In the genomic region with DNA sequence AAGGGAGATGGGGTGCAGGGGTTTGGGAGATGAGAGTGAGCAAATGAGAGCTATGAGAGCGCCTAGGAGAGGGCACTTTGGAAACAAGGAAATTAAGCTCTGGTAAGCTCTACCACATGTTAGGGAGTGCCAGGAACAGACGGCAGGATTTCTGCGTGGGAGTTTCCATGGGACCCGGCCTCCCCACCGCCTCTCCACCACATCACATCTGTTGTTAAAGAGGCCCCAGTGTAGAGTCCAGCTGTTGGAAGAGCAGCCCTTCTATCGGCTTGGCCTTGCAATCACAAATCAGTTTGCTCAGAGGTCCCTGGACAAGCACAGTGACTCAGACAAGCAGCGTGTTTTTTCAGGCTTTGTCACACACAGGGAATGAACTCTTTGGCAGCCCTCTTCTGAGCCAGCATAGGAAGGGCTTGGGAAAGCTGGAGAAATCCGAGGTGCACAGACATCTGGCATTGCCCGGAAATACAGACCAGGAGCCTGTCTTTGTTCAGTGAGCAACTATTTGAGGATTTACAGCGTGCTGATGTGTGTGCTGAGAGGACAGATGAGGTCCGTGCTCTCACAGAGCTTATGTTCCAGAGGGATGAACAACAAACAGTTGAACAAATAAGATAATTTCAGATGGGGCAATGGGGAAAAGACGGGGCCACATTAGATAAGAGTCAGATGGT, we compare ENCODE assay signal across 10 cellular contexts.
DNase-seq lines count a peak whose midpoint lies in the region; ATAC-seq and TF ChIP-seq lines count a peak whose summit lies in the region.
"Had no signal": no experiment of that assay in that cellular context is flagged by ENCODE, and none has a peak within 500 bp of the region (broad histone marks: within the 10 kb centered on the region; RNA-seq: fewer than 3 reads in every experiment).

No MANE protein-coding gene starts in this region.

- no peak overlapping the region for H2BK120ac ChIP-seq in neuronal stem cell (ENCODE audit: low read depth, low read length)

- H3K9me3 ChIP-seq in AG04450 (ENCODE audit: control insufficient read depth, insufficient read depth, low read length) (peaks cover 6% of the 10 kb centered on the region; the same call in 1 of the 2 replicates), PC-3 (ENCODE audit: low read length) (no peaks in the 10 kb centered on the region), neural progenitor cell (ENCODE audit: low read depth) (no peaks in the 10 kb centered on the region), neuronal stem cell (replicated peaks in 1 of 2; ENCODE audit: control insufficient read depth in 2 of 2, insufficient read depth in 1 of 2, low read depth in 1 of 2, low read length in 2 of 2) (peaks cover 0 to 2% of the 10 kb centered on the region in 2 donors)

- ATAC-seq in PC-3 (peak; percentile 70), esophagus mucosa (peak; percentile 47), GM21381 (IDR thresholded peaks at IDR 0.05; ENCODE audit: unreplicated experiment) (no peak), GM18502 (IDR thresholded peaks at IDR 0.05; ENCODE audit: poor library complexity, unreplicated experiment) (no peak)

- peaks cover 5% of the 10 kb centered on the region for H3K27me3 Mint-ChIP-seq in neural progenitor cell (ENCODE audit: insufficient read depth, low read depth)

- 0 out of 2 replicates have a peak overlapping the region, but pooled peaks have one; percentile 25 for H2AFZ ChIP-seq in PC-3 (ENCODE audit: low read length)
- H2AFZ ChIP-seq in neural progenitor cell (replicated peaks): no peak overlapping the region
- H2AFZ ChIP-seq in neuronal stem cell (ENCODE audit: low read length): no peak overlapping the region

- H3F3A ChIP-seq in PC-3 (ENCODE audit: low read length, unreplicated experiment) (no peaks in the 10 kb centered on the region), neural progenitor cell (ENCODE audit: low read depth) (no peaks in the 10 kb centered on the region)

- H3K4me2 ChIP-seq in PC-3 (ENCODE audit: low read length) (peak overlapping the region; percentile 3; the same call in 1 of the 2 replicates), neural progenitor cell (no peak overlapping the region), neuronal stem cell (ENCODE audit: insufficient read depth, low read length, poor library complexity, severe bottlenecking) (no peak overlapping the region)

- no peaks in the 10 kb centered on the region for H3K36me3 Mint-ChIP-seq in neural progenitor cell

- no peak overlapping the region for H4K91ac ChIP-seq in neuronal stem cell (ENCODE audit: low read depth, low read length, poor library complexity)

- no peak overlapping the region for H3K23ac ChIP-seq in neuronal stem cell (ENCODE audit: low read depth, low read length, poor library complexity)

- H3K27me3 ChIP-seq in AG04450 (ENCODE audit: control insufficient read depth, insufficient read depth, low read length) (peaks cover 16% of the 10 kb centered on the region), PC-3 (ENCODE audit: low read length) (no peaks in the 10 kb centered on the region), neural progenitor cell (no peaks in the 10 kb centered on the region), neuronal stem cell (ENCODE audit: control insufficient read depth in 3 of 3, insufficient read depth in 3 of 3, low read depth in 1 of 3, low read length in 3 of 3) (no peaks in the 10 kb centered on the region)

- no peak overlapping the region for H4K8ac ChIP-seq in neuronal stem cell (ENCODE audit: low read depth, low read length)

- H3K27ac ChIP-seq in AG04450 (ENCODE audit: low read depth, low read length): peak overlapping the region; percentile 73
- no peak overlapping the region for H3K27ac ChIP-seq in PC-3 (ENCODE audit: low read length)
- no peak overlapping the region for H3K27ac ChIP-seq in neural progenitor cell
- no peak overlapping the region for H3K27ac ChIP-seq in neuronal stem cell (replicated peaks; ENCODE audit: low read length)
- H3K27ac ChIP-seq: HL-60 had no signal

- H3K79me1 ChIP-seq in neuronal stem cell (ENCODE audit: low read depth, low read length): no peaks in the 10 kb centered on the region

- no TSS peak for BruUV-seq in PC-3 (replicated peaks; lab: Mats Ljungman, UMichigan)

- CTCF ChIA-PET in AG04450 (lab: Charles Lee) (no interaction called here), PC-3 (lab: Charles Lee) (no interaction called here)

- DNase-seq in AG04450 (ENCODE audit: low read depth, low spot score) (peak; percentile 88), PC-3 (peak; percentile 83), neural progenitor cell (ENCODE audit: low spot score) (no peak), neuronal stem cell (ENCODE audit: low spot score) (no peak), NCI-H748 (lab: John Stamatoyannopoulos, UW; ENCODE audit: unreplicated experiment) (no peak)
- DNase-seq: DMS79 had no signal

- H3K27ac Mint-ChIP-seq in neural progenitor cell: peak overlapping the region; percentile 84

- H2BK12ac ChIP-seq in neuronal stem cell (ENCODE audit: low read length): no peak overlapping the region

- POLR2A ChIA-PET in AG04450 (lab: Yijun Ruan, JAX): interaction anchor here (0.7 kb wide), 1 partner anchor 120 kb away, joined by 3 read pairs; no protein-coding TSS in a partner anchor
- POLR2A ChIA-PET in PC-3 (lab: Charles Lee; ENCODE audit: unreplicated experiment): interaction anchor here (0.6 kb wide), 1 partner anchor 241 kb away, joined by 3 read pairs; no protein-coding TSS in a partner anchor

- H3K36me3 ChIP-seq in PC-3 (ENCODE audit: low read depth, low read length) (no peaks in the 10 kb centered on the region), neural progenitor cell (no peaks in the 10 kb centered on the region), neuronal stem cell (replicated peaks in 1 of 2; ENCODE audit: control insufficient read depth in 2 of 2, insufficient read depth in 2 of 2, low read length in 2 of 2) (no peaks in the 10 kb centered on the region)

- TF ChIP-seq CTCF in AG04450 (IDR thresholded peaks at IDR 0.05; ENCODE audit: low read depth, low read length) (no peak), PC-3 (conservative IDR thresholded peaks at IDR 0.05; ENCODE audit: low read depth, low read length) (no peak), neural progenitor cell (IDR thresholded peaks at IDR 0.05) (no peak)

- H3K18ac ChIP-seq in neuronal stem cell (ENCODE audit: low read length): no peak overlapping the region

- H3K9me3 Mint-ChIP-seq in neural progenitor cell: peaks cover 7% of the 10 kb centered on the region

- no peak overlapping the region for H3K14ac ChIP-seq in neuronal stem cell (ENCODE audit: low read length)

- intact Hi-C loops in PC-3 (cut with micrococcal nuclease): no loop called here

- H2BK15ac ChIP-seq in neuronal stem cell (ENCODE audit: low read length): no peak overlapping the region

- H2BK5ac ChIP-seq in neuronal stem cell (ENCODE audit: low read length): no peak overlapping the region

- H3K9ac ChIP-seq in PC-3 (ENCODE audit: low read length): no peak overlapping the region
- H3K9ac ChIP-seq in neural progenitor cell: no peak overlapping the region
- H3K9ac ChIP-seq in neuronal stem cell (ENCODE audit: low read depth, low read length, poor library complexity): no peak overlapping the region

- H3K79me2 ChIP-seq in PC-3 (ENCODE audit: low read length) (no peaks in the 10 kb centered on the region), neural progenitor cell (ENCODE audit: low read depth) (no peaks in the 10 kb centered on the region)

- WGBS in neuronal stem cell (ENCODE audit: extremely low coverage in 2 of 2, insufficient read length in 2 of 2, insufficient replicate concordance in 1 of 2), 2 donors: no CpG with 5 or more reads among the region's 12 CpGs

- H3K4me1 Mint-ChIP-seq in neural progenitor cell: peaks cover 20% of the 10 kb centered on the region

- H3K4me3 ChIP-seq in AG04450 (ENCODE audit: low read depth, low read length): no peak overlapping the region
- no peak overlapping the region for H3K4me3 ChIP-seq in PC-3 (ENCODE audit: low read length)
- H3K4me3 ChIP-seq in neural progenitor cell: no peak overlapping the region
- no peak overlapping the region for H3K4me3 ChIP-seq in neuronal stem cell (ENCODE audit: low read length in 2 of 2)

- no peak overlapping the region for H3K4ac ChIP-seq in neuronal stem cell (ENCODE audit: low read length)

- H3K4me1 ChIP-seq in PC-3 (ENCODE audit: insufficient read depth, low read length) (peaks cover 24% of the 10 kb centered on the region), neural progenitor cell (no peaks in the 10 kb centered on the region), neuronal stem cell (ENCODE audit: control insufficient read depth in 2 of 2, insufficient read depth in 1 of 2, low read depth in 1 of 2, low read length in 2 of 2) (peaks cover 0 to 2% of the 10 kb centered on the region in 2 donors)

- H4K20me1 ChIP-seq in PC-3 (ENCODE audit: low read length) (no peaks in the 10 kb centered on the region), neural progenitor cell (ENCODE audit: low read depth) (no peaks in the 10 kb centered on the region)

- no peak overlapping the region for H3K4me3 Mint-ChIP-seq in neural progenitor cell

- H3K9me2 ChIP-seq in PC-3 (replicated peaks; ENCODE audit: low read length): no peaks in the 10 kb centered on the region

- no peak overlapping the region for H2AK5ac ChIP-seq in neuronal stem cell (ENCODE audit: low read depth, low read length)

Comparison
In these comparisons a context has a peak if more than half of its experiments do, and no peak if none do; other contexts are left out.
1. DNase-seq: peak in AG04450 (single experiment) and PC-3 (single experiment); none in neural progenitor cell (single experiment), neuronal stem cell (single experiment) and NCI-H748 (single experiment).
2. ATAC-seq: peak in PC-3 (single experiment) and esophagus mucosa (single experiment); none in GM21381 (single experiment) and GM18502 (single experiment).